ENCODE assay signal across 12 cellular contexts in the genomic region with DNA sequence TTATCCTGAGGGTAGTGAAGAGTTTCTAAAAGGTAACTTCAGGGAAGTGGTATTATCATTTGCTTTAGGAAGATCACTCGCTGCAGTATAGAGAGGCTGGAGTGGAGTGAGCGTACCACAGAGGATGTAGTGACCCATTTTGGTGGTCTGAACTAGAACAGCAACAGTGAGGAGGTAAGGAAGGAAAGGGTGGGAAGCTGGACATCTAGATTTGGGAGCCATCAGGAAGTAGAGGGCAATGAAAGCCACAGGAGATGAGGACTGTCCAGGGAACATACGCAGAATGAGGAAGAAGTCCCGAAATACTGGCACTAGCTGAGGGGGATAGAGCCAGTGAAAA.
"Had no signal": no experiment of that assay in that cellular context is flagged by ENCODE, and none has a peak within 500 bp of the region (broad histone marks: within the 10 kb centered on the region; RNA-seq: fewer than 3 reads in every experiment).

No MANE protein-coding gene starts in this region.

- H3K27me3 ChIP-seq: thyroid gland had no signal

- H3K4me1 Mint-ChIP-seq: activated naive CD4-positive, alpha-beta T cell treated with anti-CD3 and anti-CD28 coated beads, Interleukin-2, amount 10 ng/mL, durations not matched to agents 7 days and 5 days had no signal

- H3K9me3 ChIP-seq: prostate gland, thyroid gland had no signal

- H3K36me3 Mint-ChIP-seq: activated naive CD4-positive, alpha-beta T cell treated with anti-CD3 and anti-CD28 coated beads, Interleukin-2, amount 10 ng/mL, durations not matched to agents 7 days and 5 days; T-cell had no signal

- H3K27ac ChIP-seq: prostate gland, thyroid gland had no signal

- FAIRE-seq: colon, endometrium, kidney had no signal

- H3K27me3 Mint-ChIP-seq: activated naive CD4-positive, alpha-beta T cell treated with anti-CD3 and anti-CD28 coated beads, Interleukin-2, amount 10 ng/mL, durations not matched to agents 7 days and 5 days; activated naive CD8-positive, alpha-beta T cell treated with anti-CD3 and anti-CD28 coated beads, Interleukin-2, amount 50 U/mL, for 24 hours; brain; T-cell had no signal

- H3K36me3 ChIP-seq: prostate gland, thyroid gland had no signal

- H3K27ac Mint-ChIP-seq: activated naive CD4-positive, alpha-beta T cell treated with anti-CD3 and anti-CD28 coated beads, Interleukin-2, amount 10 ng/mL, durations not matched to agents 7 days and 5 days; activated naive CD8-positive, alpha-beta T cell treated with anti-CD3 and anti-CD28 coated beads, Interleukin-2, amount 50 U/mL, for 24 hours; brain; T-cell had no signal

- H3K4me3 Mint-ChIP-seq: activated naive CD4-positive, alpha-beta T cell treated with anti-CD3 and anti-CD28 coated beads, Interleukin-2, amount 10 ng/mL, durations not matched to agents 7 days and 5 days; activated naive CD8-positive, alpha-beta T cell treated with anti-CD3 and anti-CD28 coated beads, Interleukin-2, amount 50 U/mL, for 24 hours; activated T-cell treated with anti-CD3 and anti-CD28 coated beads, Interleukin-2, amount 50 U/mL, for 4 hours; brain; neural crest cell; T-cell had no signal

- H3K4me1 ChIP-seq: prostate gland had no signal

- H3K4me3 ChIP-seq: prostate gland, smooth muscle cell, thyroid gland had no signal

- H3K4me2 ChIP-seq: smooth muscle cell had no signal

- H3K9me3 Mint-ChIP-seq: activated naive CD4-positive, alpha-beta T cell treated with anti-CD3 and anti-CD28 coated beads, Interleukin-2, amount 10 ng/mL, durations not matched to agents 7 days and 5 days; activated naive CD8-positive, alpha-beta T cell treated with anti-CD3 and anti-CD28 coated beads, Interleukin-2, amount 50 U/mL, for 24 hours; activated T-cell treated with anti-CD3 and anti-CD28 coated beads, Interleukin-2, amount 50 U/mL, for 4 hours; brain; neural crest cell; T-cell had no signal
